8 cellular contexts compared by ENCODE assay signal in the genomic region with DNA sequence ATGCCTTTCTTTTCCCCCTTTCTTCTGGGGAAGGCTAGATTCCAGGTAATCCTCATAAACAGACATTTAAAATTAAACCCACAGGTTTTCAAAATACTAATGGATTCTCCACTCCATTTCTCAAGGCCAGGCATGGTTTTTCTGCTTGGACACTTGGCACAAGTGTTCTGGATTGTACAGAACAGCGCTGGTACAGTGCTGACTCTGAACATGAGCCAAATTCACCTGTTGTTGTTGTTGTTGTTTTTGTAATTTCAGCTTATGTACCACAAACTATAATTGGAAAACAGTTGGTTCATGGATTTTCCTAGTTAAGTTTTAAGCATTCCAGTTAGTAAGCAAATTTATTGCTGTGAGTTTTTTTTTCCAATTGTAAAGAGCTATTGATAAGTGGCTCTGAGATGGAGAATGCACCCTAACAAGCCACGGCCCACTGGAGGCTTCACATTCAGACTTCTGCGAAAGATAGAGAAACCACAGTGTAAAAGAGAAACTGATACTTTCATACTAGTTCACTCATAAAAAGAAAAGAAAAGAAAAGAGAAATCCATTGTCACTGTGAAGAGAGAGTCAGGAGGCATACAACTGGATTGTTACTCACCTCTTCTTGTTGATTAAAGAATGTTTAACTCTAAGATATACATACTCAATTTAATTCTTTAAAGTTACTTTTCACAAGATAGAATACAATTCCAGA. TPM values are rescaled to one million over a fixed set of nuclear protein-coding genes. Genes with fewer than 3 reads are reported as not detected.
DNase-seq lines count a peak whose midpoint lies in the region; ATAC-seq and TF ChIP-seq lines count a peak whose summit lies in the region.

No MANE protein-coding gene starts in this region.

- DNase-seq in immature natural killer cell, result peak; percentile 34 to 47 (median 37)
- DNase-seq in C1 segment of cervical spinal cord (lab: John Stamatoyannopoulos, UW), result no peak
- no peak for DNase-seq in germinal center (ENCODE audit: low spot score)
- DNase-seq in anterior cingulate cortex (lab: John Stamatoyannopoulos, UW), result no peak

- no peaks in the 10 kb centered on the region for H3K9me3 Mint-ChIP-seq in immature natural killer cell

- H3K36me3 Mint-ChIP-seq in immature natural killer cell, result peaks cover 0 to 7% (median 0%) of the 10 kb centered on the region in 3 donors

- H3K4me1 Mint-ChIP-seq in immature natural killer cell, result peaks cover 43 to 65% of the 10 kb centered on the region in 2 donors

- ATAC-seq in GM18519 (IDR thresholded peaks at IDR 0.05; ENCODE audit: low FRiP score, unreplicated experiment), result peak; percentile 95
- peak; percentile 97 for ATAC-seq in GM21717 (IDR thresholded peaks at IDR 0.05; ENCODE audit: unreplicated experiment)
- ATAC-seq in HG03521 (IDR thresholded peaks at IDR 0.05; ENCODE audit: unreplicated experiment), result peak; percentile 95
- ATAC-seq in SK-N-SH treated with all-trans-retinoic acid at 6 μM for 48 hours, result no peak

- H3K4me3 Mint-ChIP-seq in immature natural killer cell, result peak overlapping the region; percentile 1 to 60 (median 46)

- peak overlapping the region in 2 of 6 donors; percentile 57 to 83 for H3K27ac Mint-ChIP-seq in immature natural killer cell

- H3K27me3 Mint-ChIP-seq in immature natural killer cell (ENCODE audit: low read depth in 3 of 3), result peaks cover 0 to 9% (median 6%) of the 10 kb centered on the region in 3 donors

TF ChIP-seq in SK-N-SH treated with all-trans-retinoic acid at 6 μM for 48 hours, 23 proteins besides CTCF, POLR2A, EP300 and RAD21:
- TF ChIP-seq, protein P1, sequence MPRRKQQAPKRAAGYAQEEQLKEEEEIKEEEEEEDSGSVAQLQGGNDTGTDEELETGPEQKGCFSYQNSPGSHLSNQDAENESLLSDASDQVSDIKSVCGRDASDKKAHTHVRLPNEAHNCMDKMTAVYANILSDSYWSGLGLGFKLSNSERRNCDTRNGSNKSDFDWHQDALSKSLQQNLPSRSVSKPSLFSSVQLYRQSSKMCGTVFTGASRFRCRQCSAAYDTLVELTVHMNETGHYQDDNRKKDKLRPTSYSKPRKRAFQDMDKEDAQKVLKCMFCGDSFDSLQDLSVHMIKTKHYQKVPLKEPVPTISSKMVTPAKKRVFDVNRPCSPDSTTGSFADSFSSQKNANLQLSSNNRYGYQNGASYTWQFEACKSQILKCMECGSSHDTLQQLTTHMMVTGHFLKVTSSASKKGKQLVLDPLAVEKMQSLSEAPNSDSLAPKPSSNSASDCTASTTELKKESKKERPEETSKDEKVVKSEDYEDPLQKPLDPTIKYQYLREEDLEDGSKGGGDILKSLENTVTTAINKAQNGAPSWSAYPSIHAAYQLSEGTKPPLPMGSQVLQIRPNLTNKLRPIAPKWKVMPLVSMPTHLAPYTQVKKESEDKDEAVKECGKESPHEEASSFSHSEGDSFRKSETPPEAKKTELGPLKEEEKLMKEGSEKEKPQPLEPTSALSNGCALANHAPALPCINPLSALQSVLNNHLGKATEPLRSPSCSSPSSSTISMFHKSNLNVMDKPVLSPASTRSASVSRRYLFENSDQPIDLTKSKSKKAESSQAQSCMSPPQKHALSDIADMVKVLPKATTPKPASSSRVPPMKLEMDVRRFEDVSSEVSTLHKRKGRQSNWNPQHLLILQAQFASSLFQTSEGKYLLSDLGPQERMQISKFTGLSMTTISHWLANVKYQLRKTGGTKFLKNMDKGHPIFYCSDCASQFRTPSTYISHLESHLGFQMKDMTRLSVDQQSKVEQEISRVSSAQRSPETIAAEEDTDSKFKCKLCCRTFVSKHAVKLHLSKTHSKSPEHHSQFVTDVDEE (CRISPR knock-in tag; IDR thresholded peaks at IDR 0.05), result no peak
- TF ChIP-seq ARNTL (CRISPR knock-in tag; IDR thresholded peaks at IDR 0.05; ENCODE audit: borderline replicate concordance, low read depth) (no peak), ISL1 (CRISPR knock-in tag; IDR thresholded peaks at IDR 0.05) (no peak), ESRRG (CRISPR knock-in tag; IDR thresholded peaks at IDR 0.05) (no peak), CSDC2 (CRISPR knock-in tag; IDR thresholded peaks at IDR 0.05) (no peak), PPARA (CRISPR knock-in tag; IDR thresholded peaks at IDR 0.05; ENCODE audit: borderline replicate concordance) (no peak), TOX (CRISPR knock-in tag; IDR thresholded peaks at IDR 0.05; ENCODE audit: borderline replicate concordance) (no peak), ZFP3 (CRISPR knock-in tag; IDR thresholded peaks at IDR 0.05) (no peak), OSR1 (CRISPR knock-in tag; IDR thresholded peaks at IDR 0.05) (no peak)
- TF ChIP-seq, protein P2, sequence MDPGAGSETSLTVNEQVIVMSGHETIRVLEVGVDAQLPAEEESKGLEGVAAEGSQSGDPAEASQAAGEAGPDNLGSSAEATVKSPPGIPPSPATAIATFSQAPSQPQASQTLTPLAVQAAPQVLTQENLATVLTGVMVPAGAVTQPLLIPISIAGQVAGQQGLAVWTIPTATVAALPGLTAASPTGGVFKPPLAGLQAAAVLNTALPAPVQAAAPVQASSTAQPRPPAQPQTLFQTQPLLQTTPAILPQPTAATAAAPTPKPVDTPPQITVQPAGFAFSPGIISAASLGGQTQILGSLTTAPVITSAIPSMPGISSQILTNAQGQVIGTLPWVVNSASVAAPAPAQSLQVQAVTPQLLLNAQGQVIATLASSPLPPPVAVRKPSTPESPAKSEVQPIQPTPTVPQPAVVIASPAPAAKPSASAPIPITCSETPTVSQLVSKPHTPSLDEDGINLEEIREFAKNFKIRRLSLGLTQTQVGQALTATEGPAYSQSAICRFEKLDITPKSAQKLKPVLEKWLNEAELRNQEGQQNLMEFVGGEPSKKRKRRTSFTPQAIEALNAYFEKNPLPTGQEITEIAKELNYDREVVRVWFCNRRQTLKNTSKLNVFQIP (CRISPR knock-in tag; IDR thresholded peaks at IDR 0.05; ENCODE audit: borderline replicate concordance, low read depth), result no peak
- TF ChIP-seq, protein P3, sequence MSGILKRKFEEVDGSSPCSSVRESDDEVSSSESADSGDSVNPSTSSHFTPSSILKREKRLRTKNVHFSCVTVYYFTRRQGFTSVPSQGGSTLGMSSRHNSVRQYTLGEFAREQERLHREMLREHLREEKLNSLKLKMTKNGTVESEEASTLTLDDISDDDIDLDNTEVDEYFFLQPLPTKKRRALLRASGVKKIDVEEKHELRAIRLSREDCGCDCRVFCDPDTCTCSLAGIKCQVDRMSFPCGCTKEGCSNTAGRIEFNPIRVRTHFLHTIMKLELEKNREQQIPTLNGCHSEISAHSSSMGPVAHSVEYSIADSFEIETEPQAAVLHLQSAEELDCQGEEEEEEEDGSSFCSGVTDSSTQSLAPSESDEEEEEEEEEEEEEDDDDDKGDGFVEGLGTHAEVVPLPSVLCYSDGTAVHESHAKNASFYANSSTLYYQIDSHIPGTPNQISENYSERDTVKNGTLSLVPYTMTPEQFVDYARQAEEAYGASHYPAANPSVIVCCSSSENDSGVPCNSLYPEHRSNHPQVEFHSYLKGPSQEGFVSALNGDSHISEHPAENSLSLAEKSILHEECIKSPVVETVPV (CRISPR knock-in tag; IDR thresholded peaks at IDR 0.05), result no peak

RNA-seq across cellular contexts. Expression of a gene that starts 16.2 kb away (rescaled TPM):
- 1 to 10 TPM in 1 of 3 donors, not detected in 2; 7.3 TPM for polyA plus RNA-seq in immature natural killer cell

RNA-seq across cellular contexts. Expression of a gene that starts 16.2 kb away (rescaled TPM):
- polyA plus RNA-seq in immature natural killer cell, result 10 to 100 TPM in 1 of 3 donors, 1 to 10 TPM in 2; 1.3 to 10.5 (median 2.3) TPM

Comparison
In these comparisons a context has a peak if more than half of its experiments do, and no peak if none do; other contexts are left out.
1. DNase-seq: peak in immature natural killer cell (3 of 3); none in C1 segment of cervical spinal cord (0 of 14), germinal center (single experiment) and anterior cingulate cortex (0 of 58).